In the genomic region with DNA sequence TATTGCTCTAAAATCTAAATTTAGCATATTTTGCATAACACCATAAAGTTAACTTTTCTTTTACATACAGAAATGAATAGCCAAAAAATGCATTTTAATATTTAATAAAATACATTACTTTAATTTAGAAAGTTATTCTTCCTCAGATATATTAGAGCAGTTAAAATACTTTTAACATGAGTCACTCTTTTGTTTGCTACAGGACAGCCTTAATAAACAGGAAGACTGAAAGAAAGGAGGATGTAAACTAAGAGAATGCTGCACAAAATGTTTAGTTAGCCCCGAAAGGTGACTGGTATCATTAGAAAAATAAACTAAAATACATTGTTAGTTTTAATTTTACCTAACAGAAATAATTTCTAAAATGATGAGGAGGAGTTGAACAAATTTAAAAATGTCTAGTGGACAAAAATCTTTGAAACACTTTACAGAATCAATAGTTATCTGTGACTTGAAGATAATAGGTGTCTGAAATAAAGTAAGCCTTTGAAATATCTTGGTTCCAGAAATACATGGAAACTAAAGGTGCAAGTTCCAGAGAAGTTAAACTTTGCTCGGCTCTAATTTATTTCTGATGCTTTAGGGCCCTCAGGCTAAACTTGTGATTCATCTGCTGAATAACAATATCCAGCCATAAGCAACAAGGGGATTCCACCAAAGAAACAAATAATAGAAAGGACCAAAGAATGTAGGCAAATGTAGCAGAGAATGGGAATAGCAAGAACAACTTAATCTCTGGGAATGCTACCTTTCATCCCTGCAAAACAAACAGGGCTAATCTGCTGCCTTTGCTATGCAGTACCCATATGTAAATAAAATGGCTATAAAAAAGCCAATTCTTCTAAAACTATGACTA, we compare ENCODE assay signal across 1 cellular context.
A peak's percentile ranks its signal among the peaks of the same experiment; 100 is the strongest.
TF ChIP-seq lines count a peak whose summit lies in the region.

No MANE protein-coding gene starts in this region.

TF ChIP-seq in HCT116, 20 proteins besides CTCF, POLR2A, EP300 and RAD21 (continued from another document):
- TF ChIP-seq REST (IDR thresholded peaks at IDR 0.05; ENCODE audit: low read depth) (no peak), ELF1 (IDR thresholded peaks at IDR 0.05; ENCODE audit: borderline replicate concordance, low read depth) (0 out of 2 replicates have a peak, but pooled peaks have one; percentile 2), ZNF274 (IDR thresholded peaks at IDR 0.05; ENCODE audit: low read depth, low read length) (no peak), EGR1 (IDR thresholded peaks at IDR 0.05; ENCODE audit: low read depth) (no peak), TCF7L2 (IDR thresholded peaks at IDR 0.05; ENCODE audit: borderline replicate concordance, extremely low read depth, insufficient read depth, insufficient read length) (no peak), CEBPB (IDR thresholded peaks at IDR 0.05; ENCODE audit: low read depth) (no peak), SP1 (IDR thresholded peaks at IDR 0.05; ENCODE audit: low read depth) (no peak), ZFX (IDR thresholded peaks at IDR 0.05) (no peak)
- TF ChIP-seq, protein P1, sequence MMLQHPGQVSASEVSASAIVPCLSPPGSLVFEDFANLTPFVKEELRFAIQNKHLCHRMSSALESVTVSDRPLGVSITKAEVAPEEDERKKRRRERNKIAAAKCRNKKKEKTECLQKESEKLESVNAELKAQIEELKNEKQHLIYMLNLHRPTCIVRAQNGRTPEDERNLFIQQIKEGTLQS (IDR thresholded peaks at IDR 0.05) = no peak
